8 cellular contexts compared by ENCODE assay signal in the genomic region with DNA sequence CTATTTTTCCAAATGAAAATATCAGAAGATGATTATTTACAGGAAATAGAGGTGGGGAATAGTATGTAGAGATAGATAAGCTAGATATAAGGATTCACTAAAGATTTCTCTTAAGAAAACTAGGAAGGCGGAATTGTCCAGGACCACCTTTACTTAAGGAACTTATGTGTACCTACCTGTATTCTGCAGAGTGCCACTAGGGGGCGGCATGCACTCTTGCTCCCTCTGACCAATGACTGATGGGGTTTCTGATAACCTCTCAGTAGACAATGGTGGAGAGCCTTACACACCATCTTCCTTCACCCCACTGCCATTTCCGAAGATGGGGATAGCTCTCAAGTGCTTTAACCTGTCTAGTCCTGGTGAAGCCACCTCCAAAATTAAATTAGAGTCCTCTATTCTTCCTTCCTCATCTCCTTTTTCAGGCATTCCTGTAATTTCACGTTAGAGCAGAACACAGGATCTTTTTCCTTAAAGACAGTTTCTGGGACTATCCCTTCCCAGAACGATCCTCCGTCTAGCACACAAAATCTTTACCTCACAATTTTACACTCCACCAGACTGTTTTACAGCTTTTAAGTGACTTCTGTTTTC.
DNase-seq lines count a peak whose midpoint lies in the region; ATAC-seq and TF ChIP-seq lines count a peak whose summit lies in the region.

No MANE protein-coding gene starts in this region.

- H2AFZ ChIP-seq in mesenchymal stem cell (ENCODE audit: low read depth, low read length): no peak overlapping the region

- H3K18ac ChIP-seq in mesenchymal stem cell (ENCODE audit: low read depth in 1 of 2, low read length in 2 of 2): no peak overlapping the region

- H3K9me3 Mint-ChIP-seq in activated T-cell treated with anti-CD3 and anti-CD28 coated beads, Interleukin-2, amount 50 U/mL, for 4 hours: peaks cover 4% of the 10 kb centered on the region

- no peak overlapping the region for H2BK15ac ChIP-seq in mesenchymal stem cell (ENCODE audit: low read depth, poor library complexity, severe bottlenecking)

- H4K8ac ChIP-seq in mesenchymal stem cell (ENCODE audit: low read length): no peak overlapping the region

- no peaks in the 10 kb centered on the region for H3K4me1 ChIP-seq in heart right ventricle
- no peaks in the 10 kb centered on the region for H3K4me1 ChIP-seq in spleen
- H3K4me1 ChIP-seq in mesenchymal stem cell (ENCODE audit: control insufficient read depth, insufficient read depth, low read depth, low read length): no peaks in the 10 kb centered on the region

- H2BK5ac ChIP-seq in mesenchymal stem cell (ENCODE audit: low read depth, low read length, poor library complexity, severe bottlenecking): no peak overlapping the region

- ATAC-seq in activated T-cell treated with anti-CD3 and anti-CD28 coated beads, Interleukin-2, amount 50 U/mL, for 4 hours: no peak
- ATAC-seq in GM21825 (IDR thresholded peaks at IDR 0.05; ENCODE audit: unreplicated experiment) (peak; percentile 76), heart right ventricle (no peak)

- no peaks in the 10 kb centered on the region for H3K36me3 Mint-ChIP-seq in activated T-cell treated with anti-CD3 and anti-CD28 coated beads, Interleukin-2, amount 50 U/mL, for 4 hours (ENCODE audit: insufficient read depth)

- TF ChIP-seq POLR2A in spleen (IDR thresholded peaks at IDR 0.05): no peak

- 78% methylated on average over 6 of the region's 6 CpGs for WGBS in heart right ventricle, 2 donors
- WGBS in spleen, 5 donors: 72 to 78% (median 73%) methylated on average over 6 of the region's 6 CpGs
- WGBS in mesenchymal stem cell: 72% methylated on average over 6 of the region's 6 CpGs

- no peak overlapping the region for H3K4ac ChIP-seq in mesenchymal stem cell (ENCODE audit: low read depth in 1 of 2, low read length in 2 of 2)

- H2BK12ac ChIP-seq in mesenchymal stem cell (ENCODE audit: low read length in 2 of 2): no peak overlapping the region

- H3K4me2 ChIP-seq in mesenchymal stem cell (ENCODE audit: low read length, poor library complexity, severe bottlenecking): no peak overlapping the region

- H3K27me3 Mint-ChIP-seq in activated T-cell treated with anti-CD3 and anti-CD28 coated beads, Interleukin-2, amount 50 U/mL, for 4 hours (ENCODE audit: low read depth): no peaks in the 10 kb centered on the region

- H3K4me1 Mint-ChIP-seq in activated T-cell treated with anti-CD3 and anti-CD28 coated beads, Interleukin-2, amount 50 U/mL, for 4 hours (ENCODE audit: low read depth): no peaks in the 10 kb centered on the region

- no peaks in the 10 kb centered on the region for H3K36me3 ChIP-seq in heart right ventricle
- H3K36me3 ChIP-seq in spleen: no peaks in the 10 kb centered on the region
- no peaks in the 10 kb centered on the region for H3K36me3 ChIP-seq in mesenchymal stem cell (ENCODE audit: control insufficient read depth in 1 of 2, insufficient read depth in 2 of 2, low read depth in 1 of 2, low read length in 2 of 2)

- H3K27me3 ChIP-seq in heart right ventricle (no peaks in the 10 kb centered on the region), spleen (replicated peaks in 1 of 7) (no peaks in the 10 kb centered on the region), mesenchymal stem cell (ENCODE audit: control insufficient read depth in 1 of 2, insufficient read depth in 1 of 2, low read length in 2 of 2) (no peaks in the 10 kb centered on the region)

- H3K4me3 Mint-ChIP-seq in activated T-cell treated with anti-CD3 and anti-CD28 coated beads, Interleukin-2, amount 50 U/mL, for 4 hours: no peak overlapping the region

- in situ Hi-C loops in KBM-7 (cut with MboI; ENCODE audit: low pct_unique_long_range_greater_than_20kb, low sequenced_read_pairs): no loop called here

- H2AK5ac ChIP-seq in mesenchymal stem cell (ENCODE audit: low read length, severe bottlenecking): no peak overlapping the region

- intact Hi-C loops in heart right ventricle (cut with DNase I) (no loop called here), spleen (cut with DNase I; ENCODE audit: low total_unique reads) (no loop called here)

- H3K79me1 ChIP-seq in mesenchymal stem cell (replicated peaks; ENCODE audit: low read length, poor library complexity, severe bottlenecking): no peaks in the 10 kb centered on the region

- no peak overlapping the region for H3K14ac ChIP-seq in mesenchymal stem cell (ENCODE audit: low read length in 2 of 2)

- H4K91ac ChIP-seq in mesenchymal stem cell (ENCODE audit: low read length): no peak overlapping the region

- no peak overlapping the region for H3K23ac ChIP-seq in mesenchymal stem cell (ENCODE audit: low read length in 2 of 2)

- H3K9ac ChIP-seq in mesenchymal stem cell (ENCODE audit: low read length): no peak overlapping the region

- H2BK120ac ChIP-seq in mesenchymal stem cell (ENCODE audit: low read depth, low read length): no peak overlapping the region

- no peak overlapping the region for H3K27ac ChIP-seq in heart right ventricle
- H3K27ac ChIP-seq in spleen: no peak overlapping the region
- H3K27ac ChIP-seq in mesenchymal stem cell (ENCODE audit: low read length, poor library complexity, severe bottlenecking): no peak overlapping the region

- DNase-seq in activated T-cell treated with anti-CD3 and anti-CD28 coated beads for 24 hours (ENCODE audit: low read depth) (peak; percentile 1), KBM-7 (peak; percentile 33), heart right ventricle (peak in 1 of 2 donors; percentile 20), spleen (no peak), mesenchymal stem cell (no peak)
- no peak for DNase-seq in activated T-cell treated with anti-CD3 and anti-CD28 coated beads, Interleukin-2, amount 50 U/mL, for 4 hours
- peak; percentile 1 for DNase-seq in activated CD4-positive, alpha-beta T cell treated with anti-CD3 and anti-CD28 coated beads, Interleukin-2, amount 50 U/mL, for 1 hour

- TF ChIP-seq CTCF in heart right ventricle (IDR thresholded peaks at IDR 0.05): peak in 8 of 9 donors; percentile 27 to 75 (median 51)
- TF ChIP-seq CTCF in spleen (IDR thresholded peaks at IDR 0.05 in 8 of 11, conservative IDR thresholded peaks at IDR 0.05 in 3 of 11): peak in 8 of 11 experiments; percentile 32 to 68 (median 56)

- H3K9me3 ChIP-seq in heart right ventricle (no peaks in the 10 kb centered on the region), spleen (no peaks in the 10 kb centered on the region), mesenchymal stem cell (ENCODE audit: control insufficient read depth, low read length) (no peaks in the 10 kb centered on the region)

- H3K4me3 ChIP-seq in heart right ventricle (no peak overlapping the region), spleen (no peak overlapping the region), mesenchymal stem cell (ENCODE audit: insufficient read depth in 1 of 2, low read depth in 1 of 2, low read length in 2 of 2) (no peak overlapping the region)

Comparison
In these comparisons a context has a peak if more than half of its experiments do, and no peak if none do; other contexts are left out.
1. DNase-seq: peak in activated T-cell treated with anti-CD3 and anti-CD28 coated beads for 24 hours (single experiment), KBM-7 (single experiment) and activated CD4-positive, alpha-beta T cell treated with anti-CD3 and anti-CD28 coated beads, Interleukin-2, amount 50 U/mL, for 1 hour (single experiment); none in activated T-cell treated with anti-CD3 and anti-CD28 coated beads, Interleukin-2, amount 50 U/mL, for 4 hours (single experiment), spleen (single experiment) and mesenchymal stem cell (single experiment).